Comparison of ENCODE assay signal across 8 cellular contexts in the genomic region with DNA sequence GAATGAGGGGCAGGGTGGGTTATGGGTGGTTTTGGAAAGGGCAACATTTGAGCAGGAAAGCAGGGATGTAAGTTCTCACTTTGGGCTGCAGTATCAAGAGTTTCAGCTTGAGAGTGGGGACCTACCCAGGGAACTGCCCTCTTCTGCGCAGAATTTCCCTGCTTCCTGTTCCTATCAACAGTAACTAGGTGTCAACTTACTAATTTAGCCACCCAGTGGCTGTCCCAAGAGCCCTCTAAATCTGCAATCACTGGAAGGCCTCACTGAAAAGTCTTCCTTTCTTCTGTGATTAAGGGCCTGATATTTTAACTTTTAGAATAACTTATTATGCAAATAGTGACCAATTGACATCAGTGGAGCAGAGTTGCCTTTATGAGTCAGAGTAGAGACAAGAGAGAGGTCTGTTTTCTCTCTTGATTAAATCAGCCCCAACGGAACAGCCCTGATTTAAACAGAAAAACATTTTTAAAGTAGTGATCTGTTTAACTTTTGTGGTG.
A peak's percentile ranks its signal among the peaks of the same experiment; 100 is the strongest.
DNase-seq lines count a peak whose midpoint lies in the region; ATAC-seq and TF ChIP-seq lines count a peak whose summit lies in the region.

No MANE protein-coding gene starts in this region.

- TF ChIP-seq RAD21 in IMR-90 (IDR thresholded peaks at IDR 0.05; ENCODE audit: low read length), result no peak

- H4K8ac ChIP-seq in IMR-90 (ENCODE audit: low read depth in 2 of 2, low read length in 2 of 2), result peak overlapping the region; percentile 57 to 67

- dilution Hi-C loops in IMR-90 (cut with HindIII; ENCODE audit: low sequenced_read_pairs, unreplicated experiment), result no loop called here

- H3K4me1 ChIP-seq in IMR-90 (ENCODE audit: control insufficient read depth, insufficient read depth, low read length) (peaks cover 36% of the 10 kb centered on the region), body of pancreas (peaks cover 12% of the 10 kb centered on the region)

- ATAC-seq in GM21529 (IDR thresholded peaks at IDR 0.05; ENCODE audit: unreplicated experiment) (peak; percentile 75), IMR-90 (ENCODE audit: low read depth) (peak; percentile 86), body of pancreas (peak; percentile 48)
- peak; percentile 65 for ATAC-seq in stimulated activated naive CD8-positive, alpha-beta T cell treated with anti-CD3 and anti-CD28 coated beads, Interleukin-15, Interleukin-2, amounts not matched to agents 100 U/mL and 50 U/mL, for 24 hours

- H3K79me1 ChIP-seq in IMR-90 (ENCODE audit: low read depth in 1 of 2, low read length in 2 of 2), result no peaks in the 10 kb centered on the region

- peak overlapping the region; percentile 96 for H4K91ac ChIP-seq in IMR-90 (ENCODE audit: insufficient read depth, low read depth, low read length)

- H2BK20ac ChIP-seq in IMR-90 (ENCODE audit: low read depth, low read length), result peak overlapping the region; percentile 93

- H3K14ac ChIP-seq in IMR-90 (replicated peaks; ENCODE audit: low read depth, low read length), result peak overlapping the region; percentile 95

- no TSS peak for BruUV-seq in IMR-90 (replicated peaks; lab: Mats Ljungman, UMichigan)

- peak; percentile 88 for DNase-seq in IMR-90
- DNase-seq in body of pancreas, result no peak
- no peak for DNase-seq in stimulated activated naive CD8-positive, alpha-beta T cell treated with anti-CD3 and anti-CD28 coated beads, Interleukin-15, Interleukin-2, amounts not matched to agents 100 U/mL and 50 U/mL, for 24 hours
- no peak for DNase-seq in NCI-H2107 (lab: John Stamatoyannopoulos, UW)
- no peak for DNase-seq in T-helper 9 cell
- no peak for DNase-seq in HuH-7.5 (ENCODE audit: low spot score)

- H3K9me1 ChIP-seq in IMR-90 (ENCODE audit: insufficient read depth, low read length), result peaks cover 23% of the 10 kb centered on the region

- peak overlapping the region; percentile 75 for H3K4me2 ChIP-seq in IMR-90 (ENCODE audit: low read depth, low read length)

- H3K4ac ChIP-seq in IMR-90 (ENCODE audit: low read depth, low read length), result peak overlapping the region; percentile 96

- H3K9ac ChIP-seq in IMR-90 (ENCODE audit: low read depth, low read length), result peak overlapping the region; percentile 19

- H3K4me3 ChIP-seq in IMR-90 (ENCODE audit: insufficient read depth, low read depth, low read length), result no peak overlapping the region
- H3K4me3 ChIP-seq in body of pancreas, result no peak overlapping the region

- H3K27ac ChIP-seq in IMR-90 (ENCODE audit: insufficient read depth, low read length) (peak overlapping the region; percentile 74), body of pancreas (no peak overlapping the region)

- TF ChIP-seq CTCF in GM12873 (IDR thresholded peaks at IDR 0.05; ENCODE audit: insufficient read depth, low read depth, low read length, missing control alignments) (peak; percentile 39), IMR-90 (conservative IDR thresholded peaks at IDR 0.05; ENCODE audit: low read depth, low read length) (no peak), body of pancreas (IDR thresholded peaks at IDR 0.05) (no peak)

- H3K56ac ChIP-seq in IMR-90 (ENCODE audit: extremely low read depth, insufficient read depth, low read length), result peak overlapping the region; percentile 64

- intact Hi-C loops in IMR-90 (cut with micrococcal nuclease), result loop anchor here (2.0 kb wide), 1 partner anchor 123 kb away; no protein-coding TSS in a partner anchor
- intact Hi-C loops in body of pancreas (cut with DNase I), result no loop called here

- H2AK9ac ChIP-seq in IMR-90 (replicated peaks; ENCODE audit: low read depth, low read length, poor library complexity), result peak overlapping the region; percentile 11

- in situ Hi-C loops in IMR-90 (cut with MboI; ENCODE audit: low sequenced_read_pairs), result no loop called here

- POLR2A ChIA-PET in IMR-90 (lab: Charles Lee; ENCODE audit: unreplicated experiment), result interaction anchor here (0.5 kb wide), 1 partner anchor 24 kb away, joined by 4 read pairs; no protein-coding TSS in a partner anchor

- peak overlapping the region; percentile 95 for H2BK120ac ChIP-seq in IMR-90 (ENCODE audit: low read depth, low read length)

- H3K9me3 ChIP-seq in IMR-90 (ENCODE audit: control insufficient read depth, insufficient read depth, low read length), result no peaks in the 10 kb centered on the region
- H3K9me3 ChIP-seq in body of pancreas, result no peaks in the 10 kb centered on the region

- peak overlapping the region; percentile 96 for H2BK5ac ChIP-seq in IMR-90 (ENCODE audit: low read depth, low read length, poor library complexity, severe bottlenecking)

- peak overlapping the region; percentile 59 for H4K5ac ChIP-seq in IMR-90 (ENCODE audit: low read depth, low read length)

- no peaks in the 10 kb centered on the region for H3K27me3 ChIP-seq in IMR-90 (ENCODE audit: control insufficient read depth, insufficient read depth, low read length)
- H3K27me3 ChIP-seq in body of pancreas, result no peaks in the 10 kb centered on the region

- H2AK5ac ChIP-seq in IMR-90 (ENCODE audit: low read depth, low read length), result peak overlapping the region; percentile 84

- H2BK15ac ChIP-seq in IMR-90 (ENCODE audit: low read depth, low read length), result peak overlapping the region; percentile 89; the same call in 2 of the 3 replicates

- no peaks in the 10 kb centered on the region for H4K20me1 ChIP-seq in IMR-90 (ENCODE audit: insufficient read depth, low read length)

- WGBS in IMR-90 (ENCODE audit: extremely low coverage in 2 of 2, insufficient read length in 1 of 2), 2 experiments, result no CpG with 5 or more reads among the region's 2 CpGs
- WGBS in body of pancreas, 2 donors, result 73 to 75% methylated on average over 2 of the region's 2 CpGs

- H2AFZ ChIP-seq in IMR-90 (replicated peaks; ENCODE audit: low read length, poor library complexity), result peak overlapping the region; percentile 44

- H3K23ac ChIP-seq in IMR-90 (ENCODE audit: low read depth, low read length), result peak overlapping the region; percentile 68

- TF ChIP-seq POLR2A in IMR-90 (IDR thresholded peaks at IDR 0.05; ENCODE audit: low read depth, low read length), result no peak
- TF ChIP-seq POLR2A in body of pancreas (IDR thresholded peaks at IDR 0.05), result no peak

- H3K36me3 ChIP-seq in IMR-90 (ENCODE audit: control insufficient read depth, insufficient read depth, low read length), result no peaks in the 10 kb centered on the region
- H3K36me3 ChIP-seq in body of pancreas (replicated peaks in 1 of 2; ENCODE audit: insufficient read depth in 1 of 2, low read depth in 2 of 2), result no peaks in the 10 kb centered on the region

- H3K18ac ChIP-seq in IMR-90 (ENCODE audit: low read depth, low read length), result peak overlapping the region; percentile 89

- CTCF ChIA-PET in IMR-90 (lab: Yijun Ruan, JAX), result interaction anchor here (1.0 to 1.6 kb wide), 2 partner anchors 9 to 28 kb away, joined by 3 to 5 read pairs; no protein-coding TSS in a partner anchor

TF ChIP-seq in IMR-90, 13 proteins besides CTCF, POLR2A, EP300 and RAD21:
- TF ChIP-seq FOS (IDR thresholded peaks at IDR 0.05; ENCODE audit: low read depth, low read length), result peak; percentile 38; the same call in 1 of the 2 replicates
- TF ChIP-seq CEBPB (IDR thresholded peaks at IDR 0.05; ENCODE audit: low read depth, low read length), result 0 out of 2 replicates have a peak, but pooled peaks have one; percentile 24
- no peak for TF ChIP-seq MXI1 (IDR thresholded peaks at IDR 0.05; ENCODE audit: borderline replicate concordance, low read depth, low read length)
- no peak for TF ChIP-seq MAZ (IDR thresholded peaks at IDR 0.05; ENCODE audit: borderline replicate concordance, low read depth, low read length)
